ENCODE assay signal across 1 cellular context in genomic region chr15:80188293-80188692, GRCh38.
TF ChIP-seq lines count a peak whose summit lies in the region.

No MANE protein-coding gene starts in this region.

TF ChIP-seq in HepG2, 621 proteins besides CTCF, POLR2A, EP300 and RAD21:
- TF ChIP-seq MAFF (IDR thresholded peaks at IDR 0.05; ENCODE audit: low read depth, low read length) (peak; percentile 15; the same call in 1 of the 2 replicates), MAFK (conservative IDR thresholded peaks at IDR 0.05 in 1 of 2, IDR thresholded peaks at IDR 0.05 in 1 of 2; ENCODE audit: low read length in 2 of 2) (peak in 1 of 2 experiments; percentile 57; a peak in 2 of 4 replicates)
- TF ChIP-seq, protein P1, sequence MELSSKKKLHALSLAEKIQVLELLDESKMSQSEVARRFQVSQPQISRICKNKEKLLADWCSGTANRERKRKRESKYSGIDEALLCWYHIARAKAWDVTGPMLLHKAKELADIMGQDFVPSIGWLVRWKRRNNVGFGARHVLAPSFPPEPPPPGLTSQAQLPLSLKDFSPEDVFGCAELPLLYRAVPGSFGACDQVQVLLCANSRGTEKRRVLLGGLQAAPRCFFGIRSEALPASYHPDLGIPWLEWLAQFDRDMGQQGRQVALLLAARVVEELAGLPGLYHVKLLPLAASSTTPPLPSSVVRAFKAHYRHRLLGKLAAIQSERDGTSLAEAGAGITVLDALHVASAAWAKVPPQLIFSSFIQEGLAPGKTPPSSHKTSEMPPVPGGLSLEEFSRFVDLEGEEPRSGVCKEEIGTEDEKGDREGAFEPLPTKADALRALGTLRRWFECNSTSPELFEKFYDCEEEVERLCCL (CRISPR knock-in tag; IDR thresholded peaks at IDR 0.05; ENCODE audit: borderline replicate concordance) = no peak
